ENCODE assay signal across 8 cellular contexts in the genomic region with DNA sequence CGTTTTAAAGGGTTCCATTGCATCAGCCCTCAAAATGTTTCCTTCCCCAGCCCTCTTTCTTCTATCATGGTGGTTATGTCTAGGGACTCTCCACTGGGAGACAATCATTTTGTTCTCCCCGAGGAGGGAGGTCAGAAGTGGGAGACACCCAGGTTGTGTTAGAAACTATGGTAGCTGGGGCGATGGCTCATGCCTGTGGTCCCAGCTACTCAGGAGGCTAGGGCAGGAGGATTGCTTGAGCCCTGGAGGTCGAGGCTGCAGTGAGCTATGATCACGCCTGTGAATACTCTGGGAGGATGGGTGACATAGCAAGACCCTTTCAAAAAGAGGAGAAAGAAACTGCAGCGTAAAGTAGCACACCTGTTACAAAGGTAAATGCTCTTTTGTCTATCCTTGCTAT. TPM values are rescaled to one million over a fixed set of nuclear protein-coding genes. Genes with fewer than 3 reads are reported as not detected.
A peak's percentile ranks its signal among the peaks of the same experiment; 100 is the strongest.
DNase-seq lines count a peak whose midpoint lies in the region; ATAC-seq and TF ChIP-seq lines count a peak whose summit lies in the region.

No MANE protein-coding gene starts in this region.

- H3K4me1 ChIP-seq in HEK293 (ENCODE audit: control insufficient read depth, insufficient read depth, low read length) (no peaks in the 10 kb centered on the region), thoracic aorta (ENCODE audit: control insufficient read depth in 1 of 2, low read depth in 2 of 2) (peaks cover 4 to 17% of the 10 kb centered on the region in 2 donors)

- H3K27ac ChIP-seq in HEK293 (ENCODE audit: extremely low read depth, low read depth, low read length) (peak overlapping the region; percentile 61), angular gyrus (ENCODE audit: low read depth, low read length) (peak overlapping the region; percentile 94), thoracic aorta (peak overlapping the region; percentile 90 to 93)

- TF ChIP-seq CTCF in AG04449 (IDR thresholded peaks at IDR 0.05; ENCODE audit: insufficient read depth, low read length, missing control alignments) (no peak), HEK293 (tag by site-specific recombination; IDR thresholded peaks at IDR 0.05) (no peak), thoracic aorta (IDR thresholded peaks at IDR 0.05) (no peak)

- DNase-seq in AG04449 (ENCODE audit: low read depth, low spot score) (no peak), left colon (no peak), thoracic aorta (ENCODE audit: low spot score) (no peak), glomerular visceral epithelial cell (ENCODE audit: extremely low spot score) (no peak)

- ATAC-seq in left colon: peak; percentile 5
- ATAC-seq in thoracic aorta (ENCODE audit: insufficient number of reproducible peaks, low FRiP score, low read depth): no peak
- ATAC-seq in GM19395 (IDR thresholded peaks at IDR 0.05; ENCODE audit: unreplicated experiment): no peak
- no peak for ATAC-seq in GM21786 (IDR thresholded peaks at IDR 0.05; ENCODE audit: unreplicated experiment)

- no peaks in the 10 kb centered on the region for H3K27me3 ChIP-seq in thoracic aorta (replicated peaks; ENCODE audit: insufficient read depth)

- CTCF ChIA-PET in AG04449 (lab: Yijun Ruan, JAX): interaction anchor here (0.8 to 2.8 kb wide), 28 partner anchors 9 to 746 kb away, joined by 3 to 53 read pairs (median 4); a partner anchor contains a TSS
- CTCF ChIA-PET in HEK293 (lab: Yijun Ruan, JAX): interaction anchor here (0.6 to 2.4 kb wide), 23 partner anchors 10 to 202 kb away, joined by 3 to 35 read pairs (median 5); a partner anchor contains a TSS

- POLR2A ChIA-PET in AG04449 (lab: Yijun Ruan, JAX): interaction anchor here (0.6 to 1.8 kb wide), 11 partner anchors 10 to 203 kb away, joined by 3 to 23 read pairs (median 6); a partner anchor contains a TSS
- POLR2A ChIA-PET in HEK293 (lab: Yijun Ruan, JAX): interaction anchor here (0.6 to 2.8 kb wide), 21 partner anchors 10 to 282 kb away, joined by 3 to 56 read pairs (median 6); a partner anchor contains a TSS

- H3K9me3 ChIP-seq in HEK293 (ENCODE audit: control insufficient read depth, insufficient read depth, low read depth, low read length): no peaks in the 10 kb centered on the region
- no peaks in the 10 kb centered on the region for H3K9me3 ChIP-seq in thoracic aorta

- H3K4me3 ChIP-seq in AG04449 (ENCODE audit: low read depth, low read length) (peak overlapping the region; percentile 57), HEK293 (ENCODE audit: low read depth, low read length) (peak overlapping the region; percentile 30; the same call in 1 of the 2 replicates), thoracic aorta (peak overlapping the region; percentile 74)

- H3K36me3 ChIP-seq in HEK293 (ENCODE audit: control insufficient read depth in 2 of 2, insufficient read depth in 1 of 2, low read length in 2 of 2): no peaks in the 10 kb centered on the region
- no peaks in the 10 kb centered on the region for H3K36me3 ChIP-seq in thoracic aorta

- intact Hi-C loops in left colon (cut with DNase I, micrococcal nuclease): no loop called here

TF ChIP-seq in HEK293, 187 proteins besides CTCF, POLR2A, EP300 and RAD21:
- TF ChIP-seq YY1 (tag by site-specific recombination; IDR thresholded peaks at IDR 0.05): no peak
- TF ChIP-seq SETDB1 (IDR thresholded peaks at IDR 0.05; ENCODE audit: insufficient read length, low read length): no peak
- TF ChIP-seq ZNF416 (tag by site-specific recombination; IDR thresholded peaks at IDR 0.05): no peak
- no peak for TF ChIP-seq ZNF292 (tag by site-specific recombination; IDR thresholded peaks at IDR 0.05; ENCODE audit: borderline replicate concordance, low read depth)
- no peak for TF ChIP-seq ZNF132 (tag by site-specific recombination; IDR thresholded peaks at IDR 0.05; ENCODE audit: borderline replicate concordance)
- TF ChIP-seq, protein P1, sequence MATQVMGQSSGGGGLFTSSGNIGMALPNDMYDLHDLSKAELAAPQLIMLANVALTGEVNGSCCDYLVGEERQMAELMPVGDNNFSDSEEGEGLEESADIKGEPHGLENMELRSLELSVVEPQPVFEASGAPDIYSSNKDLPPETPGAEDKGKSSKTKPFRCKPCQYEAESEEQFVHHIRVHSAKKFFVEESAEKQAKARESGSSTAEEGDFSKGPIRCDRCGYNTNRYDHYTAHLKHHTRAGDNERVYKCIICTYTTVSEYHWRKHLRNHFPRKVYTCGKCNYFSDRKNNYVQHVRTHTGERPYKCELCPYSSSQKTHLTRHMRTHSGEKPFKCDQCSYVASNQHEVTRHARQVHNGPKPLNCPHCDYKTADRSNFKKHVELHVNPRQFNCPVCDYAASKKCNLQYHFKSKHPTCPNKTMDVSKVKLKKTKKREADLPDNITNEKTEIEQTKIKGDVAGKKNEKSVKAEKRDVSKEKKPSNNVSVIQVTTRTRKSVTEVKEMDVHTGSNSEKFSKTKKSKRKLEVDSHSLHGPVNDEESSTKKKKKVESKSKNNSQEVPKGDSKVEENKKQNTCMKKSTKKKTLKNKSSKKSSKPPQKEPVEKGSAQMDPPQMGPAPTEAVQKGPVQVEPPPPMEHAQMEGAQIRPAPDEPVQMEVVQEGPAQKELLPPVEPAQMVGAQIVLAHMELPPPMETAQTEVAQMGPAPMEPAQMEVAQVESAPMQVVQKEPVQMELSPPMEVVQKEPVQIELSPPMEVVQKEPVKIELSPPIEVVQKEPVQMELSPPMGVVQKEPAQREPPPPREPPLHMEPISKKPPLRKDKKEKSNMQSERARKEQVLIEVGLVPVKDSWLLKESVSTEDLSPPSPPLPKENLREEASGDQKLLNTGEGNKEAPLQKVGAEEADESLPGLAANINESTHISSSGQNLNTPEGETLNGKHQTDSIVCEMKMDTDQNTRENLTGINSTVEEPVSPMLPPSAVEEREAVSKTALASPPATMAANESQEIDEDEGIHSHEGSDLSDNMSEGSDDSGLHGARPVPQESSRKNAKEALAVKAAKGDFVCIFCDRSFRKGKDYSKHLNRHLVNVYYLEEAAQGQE (tag by site-specific recombination; IDR thresholded peaks at IDR 0.05): no peak
- TF ChIP-seq, protein P2, sequence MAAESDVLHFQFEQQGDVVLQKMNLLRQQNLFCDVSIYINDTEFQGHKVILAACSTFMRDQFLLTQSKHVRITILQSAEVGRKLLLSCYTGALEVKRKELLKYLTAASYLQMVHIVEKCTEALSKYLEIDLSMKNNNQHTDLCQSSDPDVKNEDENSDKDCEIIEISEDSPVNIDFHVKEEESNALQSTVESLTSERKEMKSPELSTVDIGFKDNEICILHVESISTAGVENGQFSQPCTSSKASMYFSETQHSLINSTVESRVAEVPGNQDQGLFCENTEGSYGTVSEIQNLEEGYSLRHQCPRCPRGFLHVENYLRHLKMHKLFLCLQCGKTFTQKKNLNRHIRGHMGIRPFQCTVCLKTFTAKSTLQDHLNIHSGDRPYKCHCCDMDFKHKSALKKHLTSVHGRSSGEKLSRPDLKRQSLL (tag by site-specific recombination; IDR thresholded peaks at IDR 0.05): no peak
- TF ChIP-seq ZBTB17 (tag by site-specific recombination; IDR thresholded peaks at IDR 0.05): no peak
- TF ChIP-seq, protein P3, sequence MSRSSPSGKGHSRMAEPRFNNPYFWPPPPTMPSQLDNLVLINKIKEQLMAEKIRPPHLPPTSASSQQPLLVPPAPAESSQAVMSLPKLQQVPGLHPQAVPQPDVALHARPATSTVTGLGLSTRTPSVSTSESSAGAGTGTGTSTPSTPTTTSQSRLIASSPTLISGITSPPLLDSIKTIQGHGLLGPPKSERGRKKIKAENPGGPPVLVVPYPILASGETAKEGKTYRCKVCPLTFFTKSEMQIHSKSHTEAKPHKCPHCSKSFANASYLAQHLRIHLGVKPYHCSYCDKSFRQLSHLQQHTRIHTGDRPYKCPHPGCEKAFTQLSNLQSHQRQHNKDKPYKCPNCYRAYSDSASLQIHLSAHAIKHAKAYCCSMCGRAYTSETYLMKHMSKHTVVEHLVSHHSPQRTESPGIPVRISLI (tag by site-specific recombination; IDR thresholded peaks at IDR 0.05): no peak

RNA-seq across cellular contexts. Expression of a gene that starts 13.0 kb away (rescaled TPM):
- total RNA-seq in left colon: 1 to 10 TPM; 2.9 to 4.3 TPM
- total RNA-seq in thoracic aorta: 1 to 10 TPM; 8.5 TPM

RNA-seq across cellular contexts. Expression of a gene that starts 18.5 kb away (rescaled TPM):
- total RNA-seq in left colon: 10 to 100 TPM; 11.7 to 11.8 TPM
- 10 to 100 TPM in 1 of 2 donors, 1 to 10 TPM in 1; 9.2 to 19.1 TPM for total RNA-seq in thoracic aorta

RNA-seq across cellular contexts. Expression of a gene that starts 22.7 kb away (rescaled TPM):
- 10 to 100 TPM in 1 of 2 donors, 1 to 10 TPM in 1; 3.1 to 10.9 TPM for total RNA-seq in left colon
- total RNA-seq in thoracic aorta: 10 to 100 TPM; 53.6 to 57.9 TPM

RNA-seq across cellular contexts. Expression of a gene that starts 24.3 kb away (rescaled TPM):
- total RNA-seq in left colon (100 to 1,000 TPM; 702 to 720 TPM), thoracic aorta (100 to 1,000 TPM; 287 to 322 TPM)

RNA-seq across cellular contexts. Expression of a gene that starts 36.1 kb away (rescaled TPM):
- 10 to 100 TPM; 64.6 to 78.9 TPM for total RNA-seq in left colon
- total RNA-seq in thoracic aorta: 100 to 1,000 TPM; 109 to 163 TPM

Comparison
In these comparisons a context has a peak if more than half of its experiments do, and no peak if none do; other contexts are left out.
1. RNA of a gene that starts 22.7 kb away (total RNA-seq): 53.6 to 57.9 TPM in thoracic aorta; 3.1 to 10.9 TPM in left colon; every median in the first group is over 4 times any median in the second.
2. Peak in every context shown above with its lines, with median percentiles within 50 percentile points of each other: H3K4me3 ChIP-seq and H3K27ac ChIP-seq.